ENCODE assay signal across 10 cellular contexts in genomic region chr14:69712217-69712565, GRCh38. TPM values are rescaled to one million over a fixed set of nuclear protein-coding genes. Genes with fewer than 3 reads are reported as not detected.
DNase-seq lines count a peak whose midpoint lies in the region; ATAC-seq and TF ChIP-seq lines count a peak whose summit lies in the region.
"Had no signal": no experiment of that assay in that cellular context is flagged by ENCODE, and none has a peak within 500 bp of the region (broad histone marks: within the 10 kb centered on the region; RNA-seq: fewer than 3 reads in every experiment).

No MANE protein-coding gene starts in this region.

- TF ChIP-seq CTCF in HL-60 (IDR thresholded peaks at IDR 0.05; ENCODE audit: insufficient read depth, low read length) (no peak), spleen (IDR thresholded peaks at IDR 0.05 in 8 of 11, conservative IDR thresholded peaks at IDR 0.05 in 3 of 11) (no peak)
- no peak for TF ChIP-seq CTCF in activated CD8-positive, alpha-beta T cell treated with anti-CD3 and anti-CD28 coated beads for 36 hours (IDR thresholded peaks at IDR 0.05)

- H3K4me3 Mint-ChIP-seq in activated CD8-positive, alpha-beta T cell treated with anti-CD3 and anti-CD28 coated beads for 36 hours = no peak overlapping the region
- H3K4me3 Mint-ChIP-seq: activated B cell treated with CpG ODN at 0.5 μM for 24 hours had no signal

- H3K9ac ChIP-seq in iPS-15b (ENCODE audit: low read depth, low read length) = peak overlapping the region; percentile 32

- H3K9me3 Mint-ChIP-seq in activated CD8-positive, alpha-beta T cell treated with anti-CD3 and anti-CD28 coated beads for 36 hours = no peaks in the 10 kb centered on the region
- H3K9me3 Mint-ChIP-seq: activated B cell treated with CpG ODN at 0.5 μM for 24 hours had no signal

- intact Hi-C loops in activated CD8-positive, alpha-beta T cell treated with anti-CD3 and anti-CD28 coated beads for 36 hours (cut with micrococcal nuclease) = no loop called here
- intact Hi-C loops in spleen (cut with DNase I; ENCODE audit: low total_unique reads) = no loop called here

- peak overlapping the region; percentile 40; the same call in 1 of the 2 replicates for H3K27ac ChIP-seq in HL-60 (replicated peaks)
- H3K27ac ChIP-seq in spleen = peak overlapping the region; percentile 38 to 85 (median 74)

- no peak for ATAC-seq in activated CD8-positive, alpha-beta T cell treated with anti-CD3 and anti-CD28 coated beads for 36 hours
- ATAC-seq in GM18909 (IDR thresholded peaks at IDR 0.05; ENCODE audit: poor library complexity, unreplicated experiment) (no peak), GM18873 (IDR thresholded peaks at IDR 0.05; ENCODE audit: low FRiP score, unreplicated experiment) (no peak)

- peaks cover 30% of the 10 kb centered on the region for H3K4me1 Mint-ChIP-seq in activated CD8-positive, alpha-beta T cell treated with anti-CD3 and anti-CD28 coated beads for 36 hours (ENCODE audit: low read depth)

- H3K36me3 ChIP-seq in iPS-15b (ENCODE audit: control insufficient read depth, insufficient read depth, low read length) (no peaks in the 10 kb centered on the region), spleen (peaks cover 0 to 87% (median 45%) of the 10 kb centered on the region in 6 donors)

- H3K27me3 ChIP-seq in HL-60 (ENCODE audit: insufficient read depth, poor library complexity, severe bottlenecking) (no peaks in the 10 kb centered on the region), iPS-15b (ENCODE audit: control insufficient read depth, insufficient read depth, low read length) (no peaks in the 10 kb centered on the region), spleen (replicated peaks in 1 of 7) (no peaks in the 10 kb centered on the region)

- CTCF ChIA-PET in activated CD8-positive, alpha-beta T cell treated with anti-CD3 and anti-CD28 coated beads for 36 hours (lab: Charles Lee) = interaction anchor here (1.0 to 5.6 kb wide), 3 partner anchors 15 to 109 kb away, joined by 4 to 33 read pairs (median 7); no protein-coding TSS in a partner anchor

- 45 to 55% (median 52%) methylated on average over 5 of the region's 5 CpGs for WGBS in spleen, 5 donors

- POLR2A ChIA-PET in activated CD8-positive, alpha-beta T cell treated with anti-CD3 and anti-CD28 coated beads for 36 hours (lab: Charles Lee) = interaction anchor here (0.8 kb wide), 1 partner anchor 11 kb away, joined by 3 read pairs; no protein-coding TSS in a partner anchor

- TF ChIP-seq POLR2A in spleen (IDR thresholded peaks at IDR 0.05) = no peak

- H3K4me1 ChIP-seq in iPS-15b (ENCODE audit: control insufficient read depth, insufficient read depth, low read length) = peaks cover 34% of the 10 kb centered on the region
- H3K4me1 ChIP-seq in spleen = peaks cover 27 to 100% (median 70%) of the 10 kb centered on the region in 6 donors

- peak overlapping the region; percentile 13 for H3K27ac Mint-ChIP-seq in activated CD8-positive, alpha-beta T cell treated with anti-CD3 and anti-CD28 coated beads for 36 hours

- H3K36me3 Mint-ChIP-seq in activated CD8-positive, alpha-beta T cell treated with anti-CD3 and anti-CD28 coated beads for 36 hours (ENCODE audit: low read depth) = peaks cover 47% of the 10 kb centered on the region

- H3K9me3 ChIP-seq in iPS-15b (ENCODE audit: control insufficient read depth, insufficient read depth, low read length) (no peaks in the 10 kb centered on the region), spleen (no peaks in the 10 kb centered on the region)

- H3K4me3 ChIP-seq in HL-60 (replicated peaks; ENCODE audit: insufficient read depth, low read length) (no peak overlapping the region), iPS-15b (ENCODE audit: low read depth, low read length) (no peak overlapping the region), spleen (peak overlapping the region in 1 of 8 donors; percentile 22)

- DNase-seq in HL-60 (ENCODE audit: low read depth in 1 of 2, low spot score in 1 of 2) (no peak), spleen (no peak), occipital lobe (lab: John Stamatoyannopoulos, UW) (no peak)
- no peak for DNase-seq in activated CD8-positive, alpha-beta T cell treated with anti-CD3 and anti-CD28 coated beads for 36 hours
- DNase-seq: activated B cell treated with CpG ODN at 0.5 μM for 24 hours; effector memory CD4-positive, alpha-beta T cell; NCI-H226 had no signal

- H3K27me3 Mint-ChIP-seq in activated CD8-positive, alpha-beta T cell treated with anti-CD3 and anti-CD28 coated beads for 36 hours = no peaks in the 10 kb centered on the region
- H3K27me3 Mint-ChIP-seq: activated B cell treated with CpG ODN at 0.5 μM for 24 hours had no signal

RNA-seq across cellular contexts. Expression of gene SRSF5, which starts 54.8 kb away (rescaled TPM):
- total RNA-seq in activated CD8-positive, alpha-beta T cell treated with anti-CD3 and anti-CD28 coated beads for 36 hours = 100 to 1,000 TPM; 255 to 267 TPM
- total RNA-seq in spleen (100 to 1,000 TPM; 416 to 612 (median 512) TPM), occipital lobe (118 TPM)
- 100 to 1,000 TPM; 366 to 491 (median 381) TPM for polyA plus RNA-seq in spleen
